13 cellular contexts compared by ENCODE assay signal in the genomic region with DNA sequence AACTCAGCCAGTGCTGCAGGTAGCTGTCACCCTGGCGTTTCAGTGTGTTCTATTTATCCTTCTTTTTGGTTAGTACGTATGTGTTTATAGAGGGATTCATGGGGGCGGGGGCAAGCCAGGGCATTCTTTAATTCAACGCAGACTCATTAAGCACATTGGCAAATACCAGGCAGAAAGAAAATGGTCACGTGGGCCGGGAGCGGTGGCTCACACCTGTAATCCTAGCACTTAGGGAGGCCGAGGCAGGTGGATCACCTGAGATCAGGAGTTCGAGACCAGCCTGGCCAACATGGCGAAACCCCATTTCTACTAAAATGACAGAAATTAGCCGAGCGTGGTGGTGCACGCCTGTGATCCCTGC.
DNase-seq lines count a peak whose midpoint lies in the region; ATAC-seq and TF ChIP-seq lines count a peak whose summit lies in the region.
"Had no signal": no experiment of that assay in that cellular context is flagged by ENCODE, and none has a peak within 500 bp of the region (broad histone marks: within the 10 kb centered on the region; RNA-seq: fewer than 3 reads in every experiment).

No MANE protein-coding gene starts in this region.

- H3K79me1 ChIP-seq in neuronal stem cell (ENCODE audit: low read depth, low read length) (no peaks in the 10 kb centered on the region), trophoblast cell (ENCODE audit: low read length) (no peaks in the 10 kb centered on the region)

- H2BK5ac ChIP-seq in neuronal stem cell (ENCODE audit: low read length), result no peak overlapping the region
- H2BK5ac ChIP-seq in trophoblast cell (ENCODE audit: low read depth, low read length, poor library complexity), result no peak overlapping the region

- 0 out of 2 replicates have a peak overlapping the region, but pooled peaks have one; percentile 33 for H3K4me2 ChIP-seq in SK-N-SH
- H3K4me2 ChIP-seq in MM.1S (ENCODE audit: low read depth, low read length), result peak overlapping the region; percentile 19; the same call in 1 of the 2 replicates
- H3K4me2 ChIP-seq in neuronal stem cell (ENCODE audit: insufficient read depth, low read length, poor library complexity, severe bottlenecking), result no peak overlapping the region
- no peak overlapping the region for H3K4me2 ChIP-seq in trophoblast cell (ENCODE audit: low read length)

- peaks cover 0 to 3% of the 10 kb centered on the region in 2 experiments; a peak in 1 of 4 replicates for H3K4me1 ChIP-seq in SK-N-SH (ENCODE audit: control insufficient read depth in 1 of 2, insufficient read depth in 2 of 2, low read depth in 1 of 2, low read length in 1 of 2)
- no peaks in the 10 kb centered on the region for H3K4me1 ChIP-seq in MM.1S (ENCODE audit: low read length)
- H3K4me1 ChIP-seq in neuronal stem cell (ENCODE audit: control insufficient read depth in 2 of 2, insufficient read depth in 1 of 2, low read depth in 1 of 2, low read length in 2 of 2), result no peaks in the 10 kb centered on the region
- H3K4me1 ChIP-seq in trophoblast cell (ENCODE audit: control insufficient read depth in 1 of 2, insufficient read depth in 2 of 2, low read length in 2 of 2), result no peaks in the 10 kb centered on the region

- no peak overlapping the region for H4K8ac ChIP-seq in neuronal stem cell (ENCODE audit: low read depth, low read length)
- H4K8ac ChIP-seq in trophoblast cell (ENCODE audit: low read depth, low read length), result no peak overlapping the region

- H3K23ac ChIP-seq in neuronal stem cell (ENCODE audit: low read depth, low read length, poor library complexity), result no peak overlapping the region
- no peak overlapping the region for H3K23ac ChIP-seq in trophoblast cell (ENCODE audit: low read length)

- H2BK15ac ChIP-seq in neuronal stem cell (ENCODE audit: low read length), result no peak overlapping the region

- H3K27me3 Mint-ChIP-seq in glutamatergic neuron (ENCODE audit: unreplicated experiment), result peaks cover 2% of the 10 kb centered on the region

- H3K27me3 ChIP-seq in SK-N-SH (ENCODE audit: insufficient read depth), result no peaks in the 10 kb centered on the region
- H3K27me3 ChIP-seq in MM.1S (replicated peaks; ENCODE audit: insufficient read depth, low read length), result no peaks in the 10 kb centered on the region
- no peaks in the 10 kb centered on the region for H3K27me3 ChIP-seq in neuronal stem cell (ENCODE audit: control insufficient read depth in 3 of 3, insufficient read depth in 3 of 3, low read depth in 1 of 3, low read length in 3 of 3)
- no peaks in the 10 kb centered on the region for H3K27me3 ChIP-seq in trophoblast cell (ENCODE audit: insufficient read depth, low read length)

- H3K9me3 Mint-ChIP-seq in glutamatergic neuron (ENCODE audit: unreplicated experiment), result peaks cover 3% of the 10 kb centered on the region
- H3K9me3 Mint-ChIP-seq: CD8-positive, alpha-beta memory T cell; H9 had no signal

- no peak overlapping the region for H3K4me3 Mint-ChIP-seq in glutamatergic neuron (ENCODE audit: unreplicated experiment)

- H4K12ac ChIP-seq in trophoblast cell (ENCODE audit: low read depth, low read length), result no peak overlapping the region

- no peak overlapping the region for H2BK120ac ChIP-seq in neuronal stem cell (ENCODE audit: low read depth, low read length)
- H2BK120ac ChIP-seq in trophoblast cell (ENCODE audit: insufficient read depth, low read length, poor library complexity), result no peak overlapping the region

- 76% methylated on average over 13 of the region's 13 CpGs for WGBS in SK-N-SH (ENCODE audit: low lambda C conversion rate)
- no CpG with 5 or more reads among the region's 13 CpGs for WGBS in neuronal stem cell (ENCODE audit: extremely low coverage in 2 of 2, insufficient read length in 2 of 2, insufficient replicate concordance in 1 of 2), 2 donors
- no CpG with 5 or more reads among the region's 13 CpGs for WGBS in trophoblast cell (ENCODE audit: extremely low coverage, insufficient coverage, insufficient read length)

- H3K79me2 ChIP-seq in SK-N-SH (ENCODE audit: insufficient read depth), result no peaks in the 10 kb centered on the region
- no peaks in the 10 kb centered on the region for H3K79me2 ChIP-seq in MM.1S (ENCODE audit: low read length)
- no peaks in the 10 kb centered on the region for H3K79me2 ChIP-seq in trophoblast cell (ENCODE audit: control insufficient read depth, insufficient read depth, low read length, poor library complexity)

- no peak for ATAC-seq in SK-N-SH treated with all-trans-retinoic acid at 6 μM for 48 hours

- H2BK12ac ChIP-seq in neuronal stem cell (ENCODE audit: low read length) (no peak overlapping the region), trophoblast cell (ENCODE audit: low read length) (no peak overlapping the region)

- TF ChIP-seq EP300 in SK-N-SH (IDR thresholded peaks at IDR 0.05; ENCODE audit: borderline replicate concordance in 1 of 2, low read depth in 1 of 2, low read length in 1 of 2), result no peak

- no peaks in the 10 kb centered on the region for H3F3A ChIP-seq in SK-N-SH (replicated peaks; ENCODE audit: insufficient read depth)
- no peaks in the 10 kb centered on the region for H3F3A ChIP-seq in MM.1S (ENCODE audit: insufficient read depth, low read length)

- H3K27ac ChIP-seq in SK-N-SH (ENCODE audit: low read depth in 2 of 2, low read length in 1 of 2) (no peak overlapping the region), MM.1S (ENCODE audit: low read length) (no peak overlapping the region), neuronal stem cell (replicated peaks; ENCODE audit: low read length) (no peak overlapping the region), trophoblast cell (ENCODE audit: low read depth, low read length) (no peak overlapping the region)
- H3K27ac ChIP-seq: C4-2B had no signal

- no peak for TF ChIP-seq RAD21 in SK-N-SH (IDR thresholded peaks at IDR 0.05; ENCODE audit: low read length)

- H3K36me3 Mint-ChIP-seq in glutamatergic neuron (ENCODE audit: unreplicated experiment), result peaks cover 4% of the 10 kb centered on the region

- no peak overlapping the region for H2AK5ac ChIP-seq in neuronal stem cell (ENCODE audit: low read depth, low read length)
- H2AK5ac ChIP-seq in trophoblast cell (ENCODE audit: low read length), result no peak overlapping the region

- no peak for TF ChIP-seq CTCF in SK-N-SH (IDR thresholded peaks at IDR 0.05)
- no peak for TF ChIP-seq CTCF in MM.1S (IDR thresholded peaks at IDR 0.05; ENCODE audit: low read length)
- no peak for TF ChIP-seq CTCF in glutamatergic neuron (IDR thresholded peaks at IDR 0.05; ENCODE audit: partially characterized antibody, unreplicated experiment)

- no peak overlapping the region for H3K4me3 ChIP-seq in SK-N-SH (ENCODE audit: low read depth in 2 of 2, low read length in 1 of 2)
- H3K4me3 ChIP-seq in MM.1S (ENCODE audit: low read length), result peak overlapping the region; percentile 4; the same call in 1 of the 2 replicates
- H3K4me3 ChIP-seq in neuronal stem cell (ENCODE audit: low read length in 2 of 2), result no peak overlapping the region
- no peak overlapping the region for H3K4me3 ChIP-seq in trophoblast cell (ENCODE audit: low read depth, low read length)

- H3K14ac ChIP-seq in neuronal stem cell (ENCODE audit: low read length) (no peak overlapping the region), trophoblast cell (ENCODE audit: low read length) (no peak overlapping the region)

- H2AFZ ChIP-seq in SK-N-SH (ENCODE audit: low read depth) (no peak overlapping the region), MM.1S (ENCODE audit: low read length) (0 out of 2 replicates have a peak overlapping the region, but pooled peaks have one; percentile 1), neuronal stem cell (ENCODE audit: low read length) (peak overlapping the region; percentile 38), trophoblast cell (ENCODE audit: insufficient read depth, low read length, poor library complexity) (no peak overlapping the region)

- H3K18ac ChIP-seq in neuronal stem cell (ENCODE audit: low read length) (no peak overlapping the region), trophoblast cell (ENCODE audit: low read length) (no peak overlapping the region)

- H3K9me2 ChIP-seq in SK-N-SH (no peaks in the 10 kb centered on the region), MM.1S (replicated peaks; ENCODE audit: insufficient read depth, low read length) (no peaks in the 10 kb centered on the region)

- H4K20me1 ChIP-seq in SK-N-SH (ENCODE audit: insufficient read depth) (no peaks in the 10 kb centered on the region), MM.1S (ENCODE audit: insufficient read depth, low read length) (no peaks in the 10 kb centered on the region)

- H4K91ac ChIP-seq in neuronal stem cell (ENCODE audit: low read depth, low read length, poor library complexity) (no peak overlapping the region), trophoblast cell (ENCODE audit: low read depth, low read length) (no peak overlapping the region)

- no peaks in the 10 kb centered on the region for H3K36me3 ChIP-seq in SK-N-SH (replicated peaks in 1 of 2; ENCODE audit: control insufficient read depth in 1 of 2, insufficient read depth in 2 of 2, low read length in 1 of 2)
- H3K36me3 ChIP-seq in MM.1S (replicated peaks; ENCODE audit: insufficient read depth, low read length), result no peaks in the 10 kb centered on the region
- no peaks in the 10 kb centered on the region for H3K36me3 ChIP-seq in neuronal stem cell (replicated peaks in 1 of 2; ENCODE audit: control insufficient read depth in 2 of 2, insufficient read depth in 2 of 2, low read length in 2 of 2)
- H3K36me3 ChIP-seq in trophoblast cell (ENCODE audit: control insufficient read depth in 1 of 2, insufficient read depth in 2 of 2, low read length in 2 of 2), result no peaks in the 10 kb centered on the region

- no peaks in the 10 kb centered on the region for H3K9me3 ChIP-seq in SK-N-SH
- H3K9me3 ChIP-seq in MM.1S (replicated peaks; ENCODE audit: insufficient read depth, low read length), result no peaks in the 10 kb centered on the region
- H3K9me3 ChIP-seq in neuronal stem cell (replicated peaks in 1 of 2; ENCODE audit: control insufficient read depth in 2 of 2, insufficient read depth in 1 of 2, low read depth in 1 of 2, low read length in 2 of 2), result peaks cover 0 to 3% of the 10 kb centered on the region in 2 donors
- no peaks in the 10 kb centered on the region for H3K9me3 ChIP-seq in trophoblast cell (ENCODE audit: insufficient read depth, low read depth, low read length)

- H3K27ac Mint-ChIP-seq in glutamatergic neuron (ENCODE audit: unreplicated experiment), result peak overlapping the region; percentile 72
- H3K27ac Mint-ChIP-seq: CD8-positive, alpha-beta memory T cell; H9 had no signal

- no peak for DNase-seq in SK-N-SH
- no peak for DNase-seq in MM.1S
- DNase-seq in glutamatergic neuron, result no peak
- DNase-seq in neuronal stem cell (ENCODE audit: low spot score), result no peak
- DNase-seq in HuH-7.5 (ENCODE audit: low spot score), result no peak
- no peak for DNase-seq in trophoblast cell
- no peak for DNase-seq in activated CD4-positive, alpha-beta T cell treated with anti-CD3 and anti-CD28 coated beads, Interleukin-2, amount 50 U/mL, for 4 hours
- DNase-seq: NCI-H1105, NCI-H1694 had no signal

- POLR2A ChIA-PET in SK-N-SH (lab: Yijun Ruan, JAX), result no interaction called here

- CTCF ChIA-PET in SK-N-SH (lab: Yijun Ruan, JAX), result interaction anchor here (0.6 to 1.5 kb wide), 16 partner anchors 9 to 1349 kb away, joined by 3 to 7 read pairs (median 4); partner anchors contain the start of gene GRIN2A

- H3K4me1 Mint-ChIP-seq in glutamatergic neuron (ENCODE audit: low read depth, unreplicated experiment), result peaks cover 14% of the 10 kb centered on the region

- H3K4ac ChIP-seq in neuronal stem cell (ENCODE audit: low read length), result no peak overlapping the region
- H3K4ac ChIP-seq in trophoblast cell (ENCODE audit: low read depth, low read length), result no peak overlapping the region

- H3K9ac ChIP-seq in SK-N-SH (no peak overlapping the region), MM.1S (ENCODE audit: low read length) (no peak overlapping the region), neuronal stem cell (ENCODE audit: low read depth, low read length, poor library complexity) (no peak overlapping the region), trophoblast cell (ENCODE audit: low read length) (no peak overlapping the region)

Comparison
In these comparisons a context has a peak if more than half of its experiments do, and no peak if none do; other contexts are left out.
1. H2AFZ ChIP-seq: peak in MM.1S (single experiment) and neuronal stem cell (single experiment); none in SK-N-SH (single experiment) and trophoblast cell (single experiment).
2. H3K4me2 ChIP-seq: peak in SK-N-SH (single experiment) and MM.1S (single experiment); none in neuronal stem cell (single experiment) and trophoblast cell (single experiment).